8 cellular contexts compared by ENCODE assay signal in genomic region chr6:98947411-98948292, GRCh38. TPM values are rescaled to one million over a fixed set of nuclear protein-coding genes. Genes with fewer than 3 reads are reported as not detected.
DNase-seq lines count a peak whose midpoint lies in the region; ATAC-seq and TF ChIP-seq lines count a peak whose summit lies in the region.

Gene FBXL4 (minus strand): TSS chr6:98947946. CDS start chr6:98926988, 20,958 bp downstream.

- peak; percentile 81 for ATAC-seq in GM21529 (IDR thresholded peaks at IDR 0.05; ENCODE audit: unreplicated experiment)
- ATAC-seq in naive thymus-derived CD4-positive, alpha-beta T cell: peak; percentile 93

- POLR2A ChIA-PET in naive thymus-derived CD4-positive, alpha-beta T cell (lab: Charles Lee): no interaction called here

- peak within 1 kb of the TSS; percentile 94 to 98 (median 94) for H3K4me3 Mint-ChIP-seq in IgD-negative memory B cell
- H3K4me3 Mint-ChIP-seq in activated T-helper 1 cell treated with anti-CD3 and anti-CD28 coated beads, Interleukin-12 subunit alpha, Interleukin-12 subunit beta, Interleukin-2, Interleukin-4 antibody, amounts not matched to agents 30 ng/mL and 10 ng/mL and 1 ng/mL, durations not matched to agents 14 hours and 24 hours and 36 hours: peak within 1 kb of the TSS; percentile 92
- H3K4me3 Mint-ChIP-seq in naive thymus-derived CD4-positive, alpha-beta T cell: peak within 1 kb of the TSS; percentile 85 to 99 (median 96)

- H3K4me3 ChIP-seq in fibroblast of mammary gland (ENCODE audit: control insufficient read depth, low read depth, low read length): peak within 1 kb of the TSS; percentile 83
- peak within 1 kb of the TSS; percentile 88 for H3K4me3 ChIP-seq in naive thymus-derived CD4-positive, alpha-beta T cell (ENCODE audit: low read length)

- DNase-seq in DMS53 treated with DMSO at 0.1 percent for 48 hours (lab: John Stamatoyannopoulos, UW; ENCODE audit: unreplicated experiment): peak; percentile 84
- DNase-seq in RPMI8226: peak; percentile 76
- peak; percentile 76 for DNase-seq in activated T-helper 1 cell treated with anti-CD3 and anti-CD28 coated beads, Interleukin-12 subunit alpha, Interleukin-12 subunit beta, Interleukin-2, Interleukin-4 antibody, amounts not matched to agents 30 ng/mL and 10 ng/mL and 1 ng/mL, durations not matched to agents 14 hours and 24 hours and 36 hours (ENCODE audit: low spot score)
- peak; percentile 85 for DNase-seq in fibroblast of mammary gland (ENCODE audit: low read depth)
- peak; percentile 68 to 87 (median 79) for DNase-seq in naive thymus-derived CD4-positive, alpha-beta T cell
- DNase-seq in stimulated activated naive CD4-positive, alpha-beta T cell (lab: John Stamatoyannopoulos, UW): peak; percentile 68 to 82 (median 72)

- peaks cover 23 to 31% (median 24%) of the 10 kb centered on the region in 3 donors for H3K4me1 Mint-ChIP-seq in IgD-negative memory B cell
- H3K4me1 Mint-ChIP-seq in activated T-helper 1 cell treated with anti-CD3 and anti-CD28 coated beads, Interleukin-12 subunit alpha, Interleukin-12 subunit beta, Interleukin-2, Interleukin-4 antibody, amounts not matched to agents 30 ng/mL and 10 ng/mL and 1 ng/mL, durations not matched to agents 14 hours and 24 hours and 36 hours (ENCODE audit: low read depth): peaks cover 23% of the 10 kb centered on the region
- H3K4me1 Mint-ChIP-seq in naive thymus-derived CD4-positive, alpha-beta T cell: peaks cover 23 to 46% (median 39%) of the 10 kb centered on the region in 7 donors

- intact Hi-C loops in activated T-helper 1 cell treated with anti-CD3 and anti-CD28 coated beads, Interleukin-12 subunit alpha, Interleukin-12 subunit beta, Interleukin-2, Interleukin-4 antibody, amounts not matched to agents 30 ng/mL and 10 ng/mL and 1 ng/mL, durations not matched to agents 14 hours and 24 hours and 36 hours (cut with micrococcal nuclease): loop anchor here (1.0 to 5.0 kb wide), 6 partner anchors 67 to 1665 kb away; partner anchors contain the start of genes CCNC, COQ3, MMS22L and PNISR
- intact Hi-C loops in naive thymus-derived CD4-positive, alpha-beta T cell (cut with micrococcal nuclease): loop anchor here (1.0 to 10.0 kb wide), 11 partner anchors 65 to 1934 kb away; partner anchors contain the start of genes CCNC (in 2 of the 2), MMS22L (in 2 of the 2), PNISR (in 2 of the 2) and POU3F2 (in 2 of the 2)

- no peaks in the 10 kb centered on the region for H3K9me3 ChIP-seq in naive thymus-derived CD4-positive, alpha-beta T cell (ENCODE audit: control insufficient read depth in 2 of 3, low read length in 3 of 3)

- H3K27me3 ChIP-seq in naive thymus-derived CD4-positive, alpha-beta T cell (ENCODE audit: control insufficient read depth in 2 of 2, insufficient read depth in 2 of 2, low read length in 2 of 2): no peaks in the 10 kb centered on the region

- H3K27me3 Mint-ChIP-seq in IgD-negative memory B cell: peaks cover 1% of the 10 kb centered on the region
- H3K27me3 Mint-ChIP-seq in activated T-helper 1 cell treated with anti-CD3 and anti-CD28 coated beads, Interleukin-12 subunit alpha, Interleukin-12 subunit beta, Interleukin-2, Interleukin-4 antibody, amounts not matched to agents 30 ng/mL and 10 ng/mL and 1 ng/mL, durations not matched to agents 14 hours and 24 hours and 36 hours (ENCODE audit: insufficient read depth): peaks cover 23% of the 10 kb centered on the region
- H3K27me3 Mint-ChIP-seq in naive thymus-derived CD4-positive, alpha-beta T cell: peaks cover 0 to 29% (median 0%) of the 10 kb centered on the region in 5 donors

- H3K36me3 ChIP-seq in naive thymus-derived CD4-positive, alpha-beta T cell (ENCODE audit: control insufficient read depth in 2 of 3, insufficient read depth in 3 of 3, low read length in 3 of 3): peaks cover 0 to 6% (median 0%) of the 10 kb centered on the region in 3 experiments

- CTCF ChIA-PET in naive thymus-derived CD4-positive, alpha-beta T cell (lab: Charles Lee): no interaction called here

- TF ChIP-seq CTCF in fibroblast of mammary gland (conservative IDR thresholded peaks at IDR 0.05; ENCODE audit: control insufficient read depth, insufficient read depth, low read depth, low read length): no peak

- peaks cover 12 to 18% of the 10 kb centered on the region in 2 donors for H3K4me1 ChIP-seq in naive thymus-derived CD4-positive, alpha-beta T cell (ENCODE audit: control insufficient read depth in 2 of 2, insufficient read depth in 2 of 2, low read length in 2 of 2)

- peak within 1 kb of the TSS; percentile 91 to 96 (median 92) for H3K27ac Mint-ChIP-seq in IgD-negative memory B cell
- H3K27ac Mint-ChIP-seq in activated T-helper 1 cell treated with anti-CD3 and anti-CD28 coated beads, Interleukin-12 subunit alpha, Interleukin-12 subunit beta, Interleukin-2, Interleukin-4 antibody, amounts not matched to agents 30 ng/mL and 10 ng/mL and 1 ng/mL, durations not matched to agents 14 hours and 24 hours and 36 hours: peak within 1 kb of the TSS; percentile 97
- peak within 1 kb of the TSS; percentile 90 to 97 (median 94) for H3K27ac Mint-ChIP-seq in naive thymus-derived CD4-positive, alpha-beta T cell

- H3K36me3 Mint-ChIP-seq in IgD-negative memory B cell: peaks cover 3% of the 10 kb centered on the region
- peaks cover 6% of the 10 kb centered on the region for H3K36me3 Mint-ChIP-seq in activated T-helper 1 cell treated with anti-CD3 and anti-CD28 coated beads, Interleukin-12 subunit alpha, Interleukin-12 subunit beta, Interleukin-2, Interleukin-4 antibody, amounts not matched to agents 30 ng/mL and 10 ng/mL and 1 ng/mL, durations not matched to agents 14 hours and 24 hours and 36 hours (ENCODE audit: low read depth)
- peaks cover 0 to 10% (median 8%) of the 10 kb centered on the region in 5 donors for H3K36me3 Mint-ChIP-seq in naive thymus-derived CD4-positive, alpha-beta T cell

- peak within 1 kb of the TSS; percentile 70 for H3K27ac ChIP-seq in naive thymus-derived CD4-positive, alpha-beta T cell (ENCODE audit: low read depth, low read length)

- peaks cover 0 to 2% (median 1%) of the 10 kb centered on the region in 3 donors for H3K9me3 Mint-ChIP-seq in IgD-negative memory B cell
- H3K9me3 Mint-ChIP-seq in activated T-helper 1 cell treated with anti-CD3 and anti-CD28 coated beads, Interleukin-12 subunit alpha, Interleukin-12 subunit beta, Interleukin-2, Interleukin-4 antibody, amounts not matched to agents 30 ng/mL and 10 ng/mL and 1 ng/mL, durations not matched to agents 14 hours and 24 hours and 36 hours: peaks cover 13% of the 10 kb centered on the region
- H3K9me3 Mint-ChIP-seq in naive thymus-derived CD4-positive, alpha-beta T cell: peaks cover 0 to 8% (median 2%) of the 10 kb centered on the region in 11 donors

RNA-seq across cellular contexts. Expression of gene FBXL4, which starts in this region (rescaled TPM):
- 9.7 TPM for polyA plus RNA-seq in IgD-negative memory B cell
- total RNA-seq in activated T-helper 1 cell treated with anti-CD3 and anti-CD28 coated beads, Interleukin-12 subunit alpha, Interleukin-12 subunit beta, Interleukin-2, Interleukin-4 antibody, amounts not matched to agents 30 ng/mL and 10 ng/mL and 1 ng/mL, durations not matched to agents 14 hours and 24 hours and 36 hours: 13.1 and 13.3 TPM in 2 replicates
- total RNA-seq in naive thymus-derived CD4-positive, alpha-beta T cell: 10 to 100 TPM; 12.0 to 24.3 (median 13.5) TPM
- polyA plus RNA-seq in naive thymus-derived CD4-positive, alpha-beta T cell: 10 to 100 TPM in 1 of 2 donors, 1 to 10 TPM in 1; 9.2 to 16.3 TPM

Comparison
In these comparisons a context has a peak if more than half of its experiments do, and no peak if none do; other contexts are left out.
1. Peak in every context shown above with its lines: DNase-seq, ATAC-seq, H3K4me3 ChIP-seq and H3K27ac ChIP-seq.